17 cellular contexts compared by ENCODE assay signal in genomic region chr4:5968246-5968645, GRCh38. TPM values are rescaled to one million over a fixed set of nuclear protein-coding genes. Genes with fewer than 3 reads are reported as not detected.
DNase-seq lines count a peak whose midpoint lies in the region; TF ChIP-seq lines count a peak whose summit lies in the region.
"Had no signal": no experiment of that assay in that cellular context is flagged by ENCODE, and none has a peak within 500 bp of the region (broad histone marks: within the 10 kb centered on the region; RNA-seq: fewer than 3 reads in every experiment).

No MANE protein-coding gene starts in this region.

- H3K4me1 Mint-ChIP-seq in glutamatergic neuron (ENCODE audit: low read depth, unreplicated experiment): peaks cover 28% of the 10 kb centered on the region

- H4K20me1 ChIP-seq in BLaER1 treated with 17β-estradiol and CSF1 and Interleukin-3, amounts not matched to agents 10 nM and 100 nM: peaks cover 0 to 4% (median 0%) of the 10 kb centered on the region in 11 experiments; a peak in 1 of 22 replicates

- intact Hi-C loops in stomach (cut with DNase I; ENCODE audit: low total_unique reads): no loop called here

- H3K4me2 ChIP-seq in BLaER1 treated with 17β-estradiol and CSF1 and Interleukin-3, amounts not matched to agents 10 nM and 100 nM: peak overlapping the region in 6 of 11 experiments; percentile 53 to 68 (median 56); a peak in 5 of 22 replicates

- peak; percentile 58 for DNase-seq in activated effector memory CD4-positive, alpha-beta T cell treated with anti-CD3 and anti-CD28 coated beads, Interleukin-2, amount 50 U/mL, for 16 hours
- no peak for DNase-seq in activated effector memory CD4-positive, alpha-beta T cell treated with Interleukin-2 at 50 U/mL for 16 hours
- DNase-seq in glutamatergic neuron: no peak
- peak; percentile 7 for DNase-seq in stomach
- no peak for DNase-seq in activated CD4-positive, CD25-positive, alpha-beta regulatory T cell (lab: John Stamatoyannopoulos, UW)
- DNase-seq in mucosa of gallbladder (ENCODE audit: low spot score): no peak
- DNase-seq: 8988T; AML-193; C1 segment of cervical spinal cord; CD4-positive, alpha-beta T cell; DMS79; GM23248; H9 had no signal

- H3K27ac Mint-ChIP-seq in glutamatergic neuron (ENCODE audit: unreplicated experiment): no peak overlapping the region
- H3K27ac Mint-ChIP-seq: CD4-positive, alpha-beta T cell; H9 had no signal

- peaks cover 5% of the 10 kb centered on the region for H3K36me3 Mint-ChIP-seq in glutamatergic neuron (ENCODE audit: unreplicated experiment)

- no peak overlapping the region for H3K9ac ChIP-seq in BLaER1 treated with 17β-estradiol and CSF1 and Interleukin-3, amounts not matched to agents 10 nM and 100 nM
- H3K9ac ChIP-seq: GM23248 had no signal

- H3K27me3 Mint-ChIP-seq in glutamatergic neuron (ENCODE audit: unreplicated experiment): no peaks in the 10 kb centered on the region

- peaks cover 0 to 49% (median 24%) of the 10 kb centered on the region in 10 experiments; a peak in 16 of 20 replicates for H3K4me1 ChIP-seq in BLaER1 treated with 17β-estradiol and CSF1 and Interleukin-3, amounts not matched to agents 10 nM and 100 nM
- H3K4me1 ChIP-seq in stomach: no peaks in the 10 kb centered on the region

- H3K27me3 ChIP-seq in BLaER1 treated with 17β-estradiol and CSF1 and Interleukin-3, amounts not matched to agents 10 nM and 100 nM: no peaks in the 10 kb centered on the region
- peaks cover 0 to 47% (median 14%) of the 10 kb centered on the region in 3 donors for H3K27me3 ChIP-seq in stomach

- peaks cover 13% of the 10 kb centered on the region for H3K9me3 Mint-ChIP-seq in glutamatergic neuron (ENCODE audit: unreplicated experiment)
- H3K9me3 Mint-ChIP-seq: CD4-positive, alpha-beta T cell; H9 had no signal

- TF ChIP-seq CTCF in glutamatergic neuron (IDR thresholded peaks at IDR 0.05; ENCODE audit: partially characterized antibody, unreplicated experiment) (no peak), stomach (IDR thresholded peaks at IDR 0.05) (no peak)

- no peak for TF ChIP-seq EP300 in stomach (IDR thresholded peaks at IDR 0.05)

- H3K4me3 Mint-ChIP-seq in glutamatergic neuron (ENCODE audit: unreplicated experiment): peak overlapping the region; percentile 4
- H3K4me3 Mint-ChIP-seq: CD4-positive, alpha-beta T cell; H9 had no signal

- no peaks in the 10 kb centered on the region for H3K9me3 ChIP-seq in BLaER1 treated with 17β-estradiol and CSF1 and Interleukin-3, amounts not matched to agents 10 nM and 100 nM (replicated peaks in 1 of 11)
- no peaks in the 10 kb centered on the region for H3K9me3 ChIP-seq in stomach

- TF ChIP-seq POLR2A in stomach (IDR thresholded peaks at IDR 0.05): no peak

- H3K36me3 ChIP-seq in BLaER1 treated with 17β-estradiol and CSF1 and Interleukin-3, amounts not matched to agents 10 nM and 100 nM: no peaks in the 10 kb centered on the region
- H3K36me3 ChIP-seq in stomach: no peaks in the 10 kb centered on the region

- H3K27ac ChIP-seq in BLaER1 treated with 17β-estradiol and CSF1 and Interleukin-3, amounts not matched to agents 10 nM and 100 nM: no peak overlapping the region
- no peak overlapping the region for H3K27ac ChIP-seq in stomach
- H3K27ac ChIP-seq: GM23248 had no signal

- WGBS in stomach, 5 donors: 88 to 97% (median 91%) methylated on average over 9 to 10 of the region's 10 CpGs

- no peak overlapping the region for H3K4me3 ChIP-seq in BLaER1 treated with 17β-estradiol and CSF1 and Interleukin-3, amounts not matched to agents 10 nM and 100 nM
- no peak overlapping the region for H3K4me3 ChIP-seq in stomach
- H3K4me3 ChIP-seq: GM12878, GM23248 had no signal

RNA-seq across cellular contexts. Expression of gene C4orf50, which starts 50.0 kb away (rescaled TPM):
- total RNA-seq in glutamatergic neuron (ENCODE audit: unreplicated experiment) (0.56 TPM), stomach (1 to 10 TPM in 2 of 5 donors, under 1 TPM in 1, not detected in 2; 0.55 to 1.8 (median 1.2) TPM), mucosa of gallbladder (0.06 TPM)
- under 1 TPM in 1 of 3 donors, not detected in 2; under 0.01 TPM for polyA plus RNA-seq in stomach
- total RNA-seq: G401, GM23248, HT1080 had no signal
- polyA plus RNA-seq: GM23248 had no signal

Comparison
In these comparisons a context has a peak if more than half of its experiments do, and no peak if none do; other contexts are left out.
1. DNase-seq: peak in activated effector memory CD4-positive, alpha-beta T cell treated with anti-CD3 and anti-CD28 coated beads, Interleukin-2, amount 50 U/mL, for 16 hours (single experiment) and stomach (single experiment); none in activated effector memory CD4-positive, alpha-beta T cell treated with Interleukin-2 at 50 U/mL for 16 hours (single experiment), glutamatergic neuron (single experiment), activated CD4-positive, CD25-positive, alpha-beta regulatory T cell (0 of 4) and mucosa of gallbladder (single experiment).